Comparison of ENCODE assay signal across 24 cellular contexts in genomic region chr13:112474869-112475268, GRCh38.
"Had no signal": no experiment of that assay in that cellular context is flagged by ENCODE, and none has a peak within 500 bp of the region (broad histone marks: within the 10 kb centered on the region; RNA-seq: fewer than 3 reads in every experiment).

No MANE protein-coding gene starts in this region.

- H3K27ac ChIP-seq: coronary artery, dorsolateral prefrontal cortex, esophagus muscularis mucosa, foreskin keratinocyte, gastroesophageal sphincter, heart left ventricle, hepatocyte, left lung, lower lobe of right lung had no signal

- H3K4me3 Mint-ChIP-seq: immature natural killer cell, mesothelial cell of epicardium had no signal

- H3K4me1 ChIP-seq: esophagus muscularis mucosa, foreskin keratinocyte, gastroesophageal sphincter, heart left ventricle, left lung, lower lobe of right lung had no signal

- ATAC-seq: foreskin keratinocyte, gastroesophageal sphincter, heart left ventricle, left colon, left lung, lower lobe of right lung, mucosa of descending colon had no signal

- H3K27me3 ChIP-seq: dorsolateral prefrontal cortex, esophagus muscularis mucosa, foreskin keratinocyte, gastroesophageal sphincter, heart left ventricle, hepatocyte, left lung had no signal

- H3K9me3 ChIP-seq: mucosa of descending colon had no signal

- H3K36me3 ChIP-seq: esophagus muscularis mucosa, gastroesophageal sphincter, heart left ventricle, left lung, lower lobe of right lung had no signal

- H2AFZ ChIP-seq: hepatocyte had no signal

- H3K4me2 ChIP-seq: hepatocyte had no signal

- H3K27ac Mint-ChIP-seq: immature natural killer cell, mesothelial cell of epicardium had no signal

- H3K79me2 ChIP-seq: hepatocyte had no signal

- H3K36me3 Mint-ChIP-seq: mesothelial cell of epicardium had no signal

- DNase-seq: dermis blood vessel endothelial cell; dorsolateral prefrontal cortex; effector CD4-positive, alpha-beta T cell; effector memory CD4-positive, alpha-beta T cell; foreskin keratinocyte; heart left ventricle; hypothalamus; immature natural killer cell; islet precursor cell; kidney; kidney glomerular epithelial cell; left colon; left lung; lower lobe of right lung; mesenchymal stem cell; mucosa of descending colon had no signal

- H3K4me3 ChIP-seq: coronary artery, dorsolateral prefrontal cortex, esophagus muscularis mucosa, gastroesophageal sphincter, heart left ventricle, hepatocyte, left lung, lower lobe of right lung, mucosa of descending colon had no signal

- H3K4me1 Mint-ChIP-seq: immature natural killer cell, mesothelial cell of epicardium had no signal

- FAIRE-seq: colon, endothelial cell of umbilical vein, frontal cortex, kidney had no signal
